Comparison of ENCODE assay signal across 26 cellular contexts in genomic region chr17:57549468-57549867, GRCh38.
A peak's percentile ranks its signal among the peaks of the same experiment; 100 is the strongest.
DNase-seq lines count a peak whose midpoint lies in the region; ATAC-seq, FAIRE-seq and TF ChIP-seq lines count a peak whose summit lies in the region.
"Had no signal": no experiment of that assay in that cellular context is flagged by ENCODE, and none has a peak within 500 bp of the region (broad histone marks: within the 10 kb centered on the region; RNA-seq: fewer than 3 reads in every experiment).

No MANE protein-coding gene starts in this region.

- FAIRE-seq in K562 (lab: Jason Lieb, UNC) = no peak
- FAIRE-seq: colon had no signal

- no peak for TF ChIP-seq EP300 in K562 (IDR thresholded peaks at IDR 0.05; ENCODE audit: low read length)

- intact Hi-C loops in K562 (cut with micrococcal nuclease) = no loop called here

- ATAC-seq in K562 = no peak
- no peak for ATAC-seq in GM18517 (IDR thresholded peaks at IDR 0.05; ENCODE audit: unreplicated experiment)
- ATAC-seq: body of pancreas; effector memory CD8-positive, alpha-beta T cell; esophagus mucosa; foreskin keratinocyte; left colon; sciatic nerve; SK-N-SH treated with all-trans-retinoic acid at 6 μM for 48 hours had no signal

- TF ChIP-seq POLR2A in K562 (conservative IDR thresholded peaks at IDR 0.05) = no peak

- H3K27me3 Mint-ChIP-seq in activated T-cell treated with anti-CD3 and anti-CD28 coated beads, Interleukin-2, amount 50 U/mL, for 24 hours = no peaks in the 10 kb centered on the region
- peaks cover 93% of the 10 kb centered on the region for H3K27me3 Mint-ChIP-seq in nephron (ENCODE audit: low read depth)
- H3K27me3 Mint-ChIP-seq: activated CD4-positive, alpha-beta memory T cell treated with anti-CD3 and anti-CD28 coated beads for 36 hours; effector memory CD8-positive, alpha-beta T cell; stimulated activated naive CD8-positive, alpha-beta T cell treated with anti-CD3 and anti-CD28 coated beads, Interleukin-15, Interleukin-2, amounts not matched to agents 100 ng/mL and 50 ng/mL, for 24 hours had no signal

- no peak overlapping the region for H3K4me3 Mint-ChIP-seq in activated T-cell treated with anti-CD3 and anti-CD28 coated beads, Interleukin-2, amount 50 U/mL, for 24 hours
- no peak overlapping the region for H3K4me3 Mint-ChIP-seq in nephron
- H3K4me3 Mint-ChIP-seq: activated CD4-positive, alpha-beta memory T cell treated with anti-CD3 and anti-CD28 coated beads for 36 hours; effector memory CD8-positive, alpha-beta T cell; H9; stimulated activated naive CD8-positive, alpha-beta T cell treated with anti-CD3 and anti-CD28 coated beads, Interleukin-15, Interleukin-2, amounts not matched to agents 100 ng/mL and 50 ng/mL, for 24 hours had no signal

- no peaks in the 10 kb centered on the region for H3K79me2 ChIP-seq in K562 (ENCODE audit: control insufficient read depth, insufficient read depth, low read length)

- no peaks in the 10 kb centered on the region for H3K36me3 Mint-ChIP-seq in activated T-cell treated with anti-CD3 and anti-CD28 coated beads, Interleukin-2, amount 50 U/mL, for 24 hours (ENCODE audit: low read depth)
- H3K36me3 Mint-ChIP-seq in nephron (ENCODE audit: low read depth) = no peaks in the 10 kb centered on the region
- H3K36me3 Mint-ChIP-seq: activated CD4-positive, alpha-beta memory T cell treated with anti-CD3 and anti-CD28 coated beads for 36 hours had no signal

- no peak overlapping the region for H3K4me3 ChIP-seq in K562
- H3K4me3 ChIP-seq: body of pancreas, tibial nerve had no signal

- H3K9ac ChIP-seq in K562 (ENCODE audit: insufficient read depth in 1 of 2, low read depth in 2 of 2, low read length in 2 of 2) = no peak overlapping the region

- no TSS peak for BruUV-seq in K562 (replicated peaks; lab: Mats Ljungman, UMichigan)

- no peaks in the 10 kb centered on the region for H3K9me3 ChIP-seq in K562 (replicated peaks; ENCODE audit: control insufficient read depth, insufficient read depth, low read depth, low read length)
- H3K9me3 ChIP-seq: BE2C, body of pancreas, tibial nerve had no signal

- TF ChIP-seq RAD21 in K562 (CRISPR knock-in tag; conservative IDR thresholded peaks at IDR 0.05 in 1 of 2, IDR thresholded peaks at IDR 0.05 in 1 of 2) = no peak

- no peaks in the 10 kb centered on the region for H3K9me3 Mint-ChIP-seq in activated T-cell treated with anti-CD3 and anti-CD28 coated beads, Interleukin-2, amount 50 U/mL, for 24 hours
- no peaks in the 10 kb centered on the region for H3K9me3 Mint-ChIP-seq in nephron
- H3K9me3 Mint-ChIP-seq: activated CD4-positive, alpha-beta memory T cell treated with anti-CD3 and anti-CD28 coated beads for 36 hours; effector memory CD8-positive, alpha-beta T cell; H9; stimulated activated naive CD8-positive, alpha-beta T cell treated with anti-CD3 and anti-CD28 coated beads, Interleukin-15, Interleukin-2, amounts not matched to agents 100 ng/mL and 50 ng/mL, for 24 hours had no signal

- H3K36me3 ChIP-seq in K562 (ENCODE audit: control insufficient read depth, insufficient read depth, low read length) = no peaks in the 10 kb centered on the region
- H3K36me3 ChIP-seq: BE2C, tibial nerve had no signal

- POLR2A ChIA-PET in K562 (lab: Yijun Ruan, JAX) = interaction anchor here (0.7 to 1.5 kb wide), 2 partner anchors 8 to 14 kb away, joined by 3 to 9 read pairs; no protein-coding TSS in a partner anchor

- peak overlapping the region; percentile 5 for H3K27ac Mint-ChIP-seq in activated T-cell treated with anti-CD3 and anti-CD28 coated beads, Interleukin-2, amount 50 U/mL, for 24 hours
- H3K27ac Mint-ChIP-seq in nephron = peak overlapping the region; percentile 14 to 93 (median 87)
- H3K27ac Mint-ChIP-seq: activated CD4-positive, alpha-beta memory T cell treated with anti-CD3 and anti-CD28 coated beads for 36 hours; effector memory CD8-positive, alpha-beta T cell; stimulated activated naive CD8-positive, alpha-beta T cell treated with anti-CD3 and anti-CD28 coated beads, Interleukin-15, Interleukin-2, amounts not matched to agents 100 ng/mL and 50 ng/mL, for 24 hours had no signal

- peaks cover 56% of the 10 kb centered on the region for H3K4me1 Mint-ChIP-seq in activated T-cell treated with anti-CD3 and anti-CD28 coated beads, Interleukin-2, amount 50 U/mL, for 24 hours (ENCODE audit: low read depth)
- H3K4me1 Mint-ChIP-seq in nephron = peaks cover 89% of the 10 kb centered on the region

- no peak for TF ChIP-seq CTCF in K562 (IDR thresholded peaks at IDR 0.05 in 2 of 3, conservative IDR thresholded peaks at IDR 0.05 in 1 of 3; ENCODE audit: insufficient read depth in 2 of 3, low read depth in 1 of 3, low read length in 3 of 3)
- TF ChIP-seq CTCF in nephron (IDR thresholded peaks at IDR 0.05; ENCODE audit: unreplicated experiment in 3 of 3) = no peak

- in situ Hi-C loops in K562 (cut with MboI) = no loop called here

- CTCF ChIA-PET in K562 (lab: Yijun Ruan, JAX; ENCODE audit: low intra/inter-chr PET ratio) = no interaction called here

- no peak for DNase-seq in activated T-cell treated with anti-CD3 and anti-CD28 coated beads, Interleukin-2, amount 50 U/mL, for 24 hours
- no peak for DNase-seq in activated T-cell treated with anti-CD3 and anti-CD28 coated beads, Interleukin-2, amount 50 U/mL, for 1 hour
- DNase-seq in K562 (ENCODE audit: extremely low read depth in 1 of 4, low spot score in 3 of 4) = no peak
- no peak for DNase-seq in OCI-M1 (lab: John Stamatoyannopoulos, UW)
- no peak for DNase-seq in NCI-H187 (lab: John Stamatoyannopoulos, UW)
- no peak for DNase-seq in germinal center (ENCODE audit: low spot score)
- DNase-seq: activated CD4-positive, alpha-beta memory T cell treated with anti-CD3 and anti-CD28 coated beads for 36 hours; activated T-cell treated with anti-CD3 and anti-CD28 coated beads for 4 hours; BE2C; body of pancreas; COR-L47; DMS79; effector memory CD8-positive, alpha-beta T cell; foreskin keratinocyte; H9; left colon; midbrain; NCI-H1694 had no signal

- no peaks in the 10 kb centered on the region for H3K9me1 ChIP-seq in K562 (ENCODE audit: control insufficient read depth, insufficient read depth, low read length)

- peaks cover 19 to 25% of the 10 kb centered on the region in 2 experiments; a peak in 4 of 5 replicates for H3K4me1 ChIP-seq in K562 (replicated peaks in 1 of 2; ENCODE audit: control insufficient read depth in 2 of 2, insufficient read depth in 2 of 2, low read length in 2 of 2)
- H3K4me1 ChIP-seq: body of pancreas, foreskin keratinocyte had no signal

- H3K27me3 ChIP-seq in K562 (ENCODE audit: control insufficient read depth in 2 of 2, insufficient read depth in 2 of 2, low read length in 2 of 2) = no peaks in the 10 kb centered on the region
- H3K27me3 ChIP-seq: BE2C, body of pancreas, foreskin keratinocyte had no signal

- no peak overlapping the region for H2AFZ ChIP-seq in K562 (ENCODE audit: low read depth, low read length)

- H3K27ac ChIP-seq in K562 (ENCODE audit: extremely low read depth, low read depth, low read length) = no peak overlapping the region
- H3K27ac ChIP-seq: body of pancreas, foreskin keratinocyte, tibial nerve had no signal

- 65% methylated on average over 3 of the region's 3 CpGs for WGBS in K562 (ENCODE audit: insufficient coverage, low coverage, missing lambda C conversion rate)

- H3K4me2 ChIP-seq in K562 (ENCODE audit: insufficient read depth, low read length) = no peak overlapping the region

- H4K20me1 ChIP-seq in K562 (replicated peaks; ENCODE audit: control insufficient read depth, insufficient read depth, low read length) = peaks cover 3% of the 10 kb centered on the region; the same call in 1 of the 2 replicates

TF ChIP-seq in K562, 482 proteins besides CTCF, POLR2A, EP300 and RAD21 (continues in another document):
- no peak for TF ChIP-seq LCOR (CRISPR knock-in tag; IDR thresholded peaks at IDR 0.05)
- no peak for TF ChIP-seq CREB3 (tag; conservative IDR thresholded peaks at IDR 0.05; ENCODE audit: low read depth)
- no peak for TF ChIP-seq CHCHD3 (CRISPR knock-in tag; IDR thresholded peaks at IDR 0.05)
- peak in 1 of 2 experiments; percentile 44; a peak in 2 of 4 replicates for TF ChIP-seq KDM1A (IDR thresholded peaks at IDR 0.05)
- no peak for TF ChIP-seq TOE1 (IDR thresholded peaks at IDR 0.05; ENCODE audit: borderline replicate concordance)
- no peak for TF ChIP-seq TOE1 (CRISPR knock-in tag; IDR thresholded peaks at IDR 0.05; ENCODE audit: borderline replicate concordance, low read depth)
- no peak for TF ChIP-seq KLF1 (tag; IDR thresholded peaks at IDR 0.05)
- peak; percentile 62 for TF ChIP-seq ZFP36 (IDR thresholded peaks at IDR 0.05; ENCODE audit: low read depth, low read length, partially characterized antibody)
- TF ChIP-seq JUND (IDR thresholded peaks at IDR 0.05; ENCODE audit: borderline replicate concordance, low read depth, low read length) = no peak
- no peak for TF ChIP-seq JUND (tag; IDR thresholded peaks at IDR 0.05; ENCODE audit: borderline replicate concordance, low read depth, low read length)
- TF ChIP-seq, protein P1, sequence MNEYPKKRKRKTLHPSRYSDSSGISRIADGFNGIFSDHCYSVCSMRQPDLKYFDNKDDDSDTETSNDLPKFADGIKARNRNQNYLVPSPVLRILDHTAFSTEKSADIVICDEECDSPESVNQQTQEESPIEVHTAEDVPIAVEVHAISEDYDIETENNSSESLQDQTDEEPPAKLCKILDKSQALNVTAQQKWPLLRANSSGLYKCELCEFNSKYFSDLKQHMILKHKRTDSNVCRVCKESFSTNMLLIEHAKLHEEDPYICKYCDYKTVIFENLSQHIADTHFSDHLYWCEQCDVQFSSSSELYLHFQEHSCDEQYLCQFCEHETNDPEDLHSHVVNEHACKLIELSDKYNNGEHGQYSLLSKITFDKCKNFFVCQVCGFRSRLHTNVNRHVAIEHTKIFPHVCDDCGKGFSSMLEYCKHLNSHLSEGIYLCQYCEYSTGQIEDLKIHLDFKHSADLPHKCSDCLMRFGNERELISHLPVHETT (CRISPR knock-in tag; conservative IDR thresholded peaks at IDR 0.05 in 1 of 2, IDR thresholded peaks at IDR 0.05 in 1 of 2) = no peak
- peak; percentile 57; the same call in 1 of the 2 replicates for TF ChIP-seq ADNP (tag; IDR thresholded peaks at IDR 0.05)
- no peak for TF ChIP-seq NFIX (CRISPR knock-in tag; IDR thresholded peaks at IDR 0.05; ENCODE audit: low read depth)
- TF ChIP-seq RBM25 (IDR thresholded peaks at IDR 0.05; ENCODE audit: low read depth, low read length, severe bottlenecking) = peak; percentile 75
